ENCODE assay signal across 13 cellular contexts in the genomic region with DNA sequence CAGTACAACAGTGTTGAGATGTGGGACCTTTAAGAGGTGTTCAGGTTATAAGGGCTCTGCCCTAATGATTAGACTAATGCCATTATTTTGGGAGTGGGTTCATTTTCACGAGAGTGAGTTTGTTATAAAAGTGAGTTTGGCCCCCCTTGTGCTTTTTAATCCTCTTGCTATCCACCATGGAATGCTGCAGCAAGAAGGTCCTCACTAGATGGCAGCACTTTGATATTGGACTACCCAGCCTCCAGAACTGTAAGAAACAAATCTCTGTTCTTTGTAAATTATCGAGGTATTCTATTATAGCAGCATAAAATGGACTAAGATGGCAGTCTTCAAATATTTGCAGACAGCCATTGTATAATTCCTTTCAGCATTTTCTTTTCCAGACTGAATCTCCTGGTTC.
DNase-seq lines count a peak whose midpoint lies in the region; ATAC-seq and TF ChIP-seq lines count a peak whose summit lies in the region.
"Had no signal": no experiment of that assay in that cellular context is flagged by ENCODE, and none has a peak within 500 bp of the region (broad histone marks: within the 10 kb centered on the region; RNA-seq: fewer than 3 reads in every experiment).

No MANE protein-coding gene starts in this region.

- no peaks in the 10 kb centered on the region for H3F3A ChIP-seq in PC-3 (ENCODE audit: low read length, unreplicated experiment)

- intact Hi-C loops in A673 (cut with micrococcal nuclease; ENCODE audit: unreplicated experiment) (loop anchor here (5.0 to 10.0 kb wide), 2 partner anchors 301 to 1174 kb away; partner anchors contain the start of gene HTR1A), PC-3 (cut with micrococcal nuclease) (no loop called here)
- intact Hi-C loops in activated naive CD4-positive, alpha-beta T cell treated with anti-CD3 and anti-CD28 coated beads for 36 hours (cut with micrococcal nuclease): no loop called here

- H3K4me2 ChIP-seq in PC-3 (ENCODE audit: low read length): no peak overlapping the region

- H3K9me2 ChIP-seq in PC-3 (replicated peaks; ENCODE audit: low read length): no peaks in the 10 kb centered on the region

- H3K27ac Mint-ChIP-seq in activated CD4-positive, alpha-beta T cell treated with anti-CD3 and anti-CD28 coated beads, Interleukin-2, amount 10 ng/mL, durations not matched to agents 7 days and 5 days: no peak overlapping the region
- no peak overlapping the region for H3K27ac Mint-ChIP-seq in activated naive CD4-positive, alpha-beta T cell treated with anti-CD3 and anti-CD28 coated beads for 36 hours
- H3K27ac Mint-ChIP-seq: activated CD4-positive, alpha-beta T cell treated with anti-CD3 and anti-CD28 coated beads, Interleukin-2, amount 10 ng/mL, durations not matched to agents 24 days and 14 days; CD8-positive, alpha-beta memory T cell had no signal

- H3K27me3 ChIP-seq in A673 (replicated peaks; ENCODE audit: insufficient read depth, low read depth, low read length, poor library complexity) (peaks cover 9% of the 10 kb centered on the region), PC-3 (ENCODE audit: low read length) (no peaks in the 10 kb centered on the region)
- H3K27me3 ChIP-seq: adrenal gland, gastrocnemius medialis had no signal

- no peaks in the 10 kb centered on the region for H3K36me3 ChIP-seq in A673 (ENCODE audit: insufficient read depth, low read length, poor library complexity, severe bottlenecking)
- no peaks in the 10 kb centered on the region for H3K36me3 ChIP-seq in PC-3 (ENCODE audit: low read depth, low read length)
- H3K36me3 ChIP-seq: adrenal gland, gastrocnemius medialis had no signal

- H4K20me1 ChIP-seq in PC-3 (ENCODE audit: low read length): no peaks in the 10 kb centered on the region

- ATAC-seq in PC-3 (no peak), GM19328 (IDR thresholded peaks at IDR 0.05; ENCODE audit: unreplicated experiment) (no peak)

- BruUV-seq in A673 (replicated peaks; lab: Mats Ljungman, UMichigan) (no TSS peak), PC-3 (replicated peaks; lab: Mats Ljungman, UMichigan) (no TSS peak)

- no peak overlapping the region for H3K4me3 Mint-ChIP-seq in activated CD4-positive, alpha-beta T cell treated with anti-CD3 and anti-CD28 coated beads, Interleukin-2, amount 10 ng/mL, durations not matched to agents 7 days and 5 days
- no peak overlapping the region for H3K4me3 Mint-ChIP-seq in activated naive CD4-positive, alpha-beta T cell treated with anti-CD3 and anti-CD28 coated beads for 36 hours
- H3K4me3 Mint-ChIP-seq: activated CD4-positive, alpha-beta T cell treated with anti-CD3 and anti-CD28 coated beads, Interleukin-2, amount 10 ng/mL, durations not matched to agents 24 days and 14 days; CD8-positive, alpha-beta memory T cell had no signal

- H3K27ac ChIP-seq in A673 (ENCODE audit: low read depth, low read length, poor library complexity, severe bottlenecking): no peak overlapping the region
- no peak overlapping the region for H3K27ac ChIP-seq in PC-3 (ENCODE audit: low read length)
- H3K27ac ChIP-seq: adrenal gland, gastrocnemius medialis had no signal

- H3K4me3 ChIP-seq in A673 (ENCODE audit: low read depth, low read length, poor library complexity, severe bottlenecking): no peak overlapping the region
- no peak overlapping the region for H3K4me3 ChIP-seq in PC-3 (ENCODE audit: low read length)
- H3K4me3 ChIP-seq in fibroblast of villous mesenchyme (ENCODE audit: low read depth, low read length): no peak overlapping the region
- H3K4me3 ChIP-seq: adrenal gland, gastrocnemius medialis had no signal

- no peaks in the 10 kb centered on the region for H3K4me1 Mint-ChIP-seq in activated CD4-positive, alpha-beta T cell treated with anti-CD3 and anti-CD28 coated beads, Interleukin-2, amount 10 ng/mL, durations not matched to agents 7 days and 5 days
- H3K4me1 Mint-ChIP-seq in activated naive CD4-positive, alpha-beta T cell treated with anti-CD3 and anti-CD28 coated beads for 36 hours (ENCODE audit: low read depth): no peaks in the 10 kb centered on the region
- H3K4me1 Mint-ChIP-seq: activated CD4-positive, alpha-beta T cell treated with anti-CD3 and anti-CD28 coated beads, Interleukin-2, amount 10 ng/mL, durations not matched to agents 24 days and 14 days; CD8-positive, alpha-beta memory T cell had no signal

- H3K9me3 Mint-ChIP-seq in activated CD4-positive, alpha-beta T cell treated with anti-CD3 and anti-CD28 coated beads, Interleukin-2, amount 10 ng/mL, durations not matched to agents 7 days and 5 days: no peaks in the 10 kb centered on the region
- no peaks in the 10 kb centered on the region for H3K9me3 Mint-ChIP-seq in activated naive CD4-positive, alpha-beta T cell treated with anti-CD3 and anti-CD28 coated beads for 36 hours
- H3K9me3 Mint-ChIP-seq: activated CD4-positive, alpha-beta T cell treated with anti-CD3 and anti-CD28 coated beads, Interleukin-2, amount 10 ng/mL, durations not matched to agents 24 days and 14 days had no signal

- H2AFZ ChIP-seq in PC-3 (ENCODE audit: low read length): no peak overlapping the region

- POLR2A ChIA-PET in A673 (lab: Charles Lee; ENCODE audit: low non-redundant PET) (no interaction called here), PC-3 (lab: Charles Lee; ENCODE audit: unreplicated experiment) (no interaction called here)
- POLR2A ChIA-PET in activated CD4-positive, alpha-beta T cell treated with anti-CD3 and anti-CD28 coated beads, Interleukin-2, amount 10 ng/mL, durations not matched to agents 7 days and 5 days (lab: Charles Lee): no interaction called here

- CTCF ChIA-PET in A673 (lab: Charles Lee) (no interaction called here), PC-3 (lab: Charles Lee) (no interaction called here)
- CTCF ChIA-PET in activated CD4-positive, alpha-beta T cell treated with anti-CD3 and anti-CD28 coated beads, Interleukin-2, amount 10 ng/mL, durations not matched to agents 7 days and 5 days (lab: Charles Lee): no interaction called here
- CTCF ChIA-PET in activated naive CD4-positive, alpha-beta T cell treated with anti-CD3 and anti-CD28 coated beads for 36 hours (lab: Charles Lee): no interaction called here

- H3K4me1 ChIP-seq in A673 (ENCODE audit: insufficient read depth, low read length, poor library complexity, severe bottlenecking) (no peaks in the 10 kb centered on the region), PC-3 (ENCODE audit: insufficient read depth, low read length) (no peaks in the 10 kb centered on the region)
- H3K4me1 ChIP-seq: adrenal gland, gastrocnemius medialis had no signal

- H3K27me3 Mint-ChIP-seq in activated CD4-positive, alpha-beta T cell treated with anti-CD3 and anti-CD28 coated beads, Interleukin-2, amount 10 ng/mL, durations not matched to agents 7 days and 5 days: peaks cover 12% of the 10 kb centered on the region
- H3K27me3 Mint-ChIP-seq in activated naive CD4-positive, alpha-beta T cell treated with anti-CD3 and anti-CD28 coated beads for 36 hours (ENCODE audit: low read depth): peaks cover 7% of the 10 kb centered on the region

- DNase-seq in A673 (ENCODE audit: low spot score) (peak; percentile 51), GM13977 (ENCODE audit: low spot score) (no peak), PC-3 (no peak), fibroblast of villous mesenchyme (ENCODE audit: low read depth) (no peak), NCI-H2029 treated with DMSO at 0.1 percent for 48 hours (lab: John Stamatoyannopoulos, UW) (no peak)
- no peak for DNase-seq in activated CD4-positive, alpha-beta T cell treated with anti-CD3 and anti-CD28 coated beads, Interleukin-2, amount 10 ng/mL, durations not matched to agents 7 days and 5 days
- no peak for DNase-seq in activated naive CD4-positive, alpha-beta T cell treated with anti-CD3 and anti-CD28 coated beads for 36 hours
- DNase-seq: activated CD4-positive, alpha-beta T cell treated with anti-CD3 and anti-CD28 coated beads, Interleukin-2, amount 10 ng/mL, durations not matched to agents 24 days and 14 days; CD8-positive, alpha-beta memory T cell; gastrocnemius medialis; NCI-H2171 had no signal

- H3K79me2 ChIP-seq in PC-3 (ENCODE audit: low read length): no peaks in the 10 kb centered on the region

- TF ChIP-seq CTCF in A673 (conservative IDR thresholded peaks at IDR 0.05; ENCODE audit: low read depth, low read length): peak; percentile 69
- peak; percentile 33 for TF ChIP-seq CTCF in GM13977 (IDR thresholded peaks at IDR 0.05; ENCODE audit: extremely low read depth, insufficient read depth, missing control alignments)
- peak; percentile 47 for TF ChIP-seq CTCF in PC-3 (conservative IDR thresholded peaks at IDR 0.05; ENCODE audit: low read depth, low read length)
- TF ChIP-seq CTCF in fibroblast of villous mesenchyme (IDR thresholded peaks at IDR 0.05; ENCODE audit: insufficient read depth, low read depth, low read length): peak; percentile 23

- H3K9ac ChIP-seq in PC-3 (ENCODE audit: low read length): no peak overlapping the region

- H3K9me3 ChIP-seq in A673 (ENCODE audit: low read depth, low read length, poor library complexity, severe bottlenecking): no peaks in the 10 kb centered on the region
- H3K9me3 ChIP-seq in PC-3 (ENCODE audit: low read length): no peaks in the 10 kb centered on the region
- H3K9me3 ChIP-seq: adrenal gland, gastrocnemius medialis had no signal

- no peaks in the 10 kb centered on the region for H3K36me3 Mint-ChIP-seq in activated CD4-positive, alpha-beta T cell treated with anti-CD3 and anti-CD28 coated beads, Interleukin-2, amount 10 ng/mL, durations not matched to agents 7 days and 5 days (ENCODE audit: low read depth)
- H3K36me3 Mint-ChIP-seq in activated naive CD4-positive, alpha-beta T cell treated with anti-CD3 and anti-CD28 coated beads for 36 hours (ENCODE audit: low read depth): no peaks in the 10 kb centered on the region
- H3K36me3 Mint-ChIP-seq: CD8-positive, alpha-beta memory T cell had no signal

- in situ Hi-C loops in GM13977 (cut with MboI; ENCODE audit: low pct_unique_long_range_greater_than_20kb, low sequenced_read_pairs, unreplicated experiment): no loop called here
